Comparison of ENCODE assay signal across 1 cellular context in the genomic region with DNA sequence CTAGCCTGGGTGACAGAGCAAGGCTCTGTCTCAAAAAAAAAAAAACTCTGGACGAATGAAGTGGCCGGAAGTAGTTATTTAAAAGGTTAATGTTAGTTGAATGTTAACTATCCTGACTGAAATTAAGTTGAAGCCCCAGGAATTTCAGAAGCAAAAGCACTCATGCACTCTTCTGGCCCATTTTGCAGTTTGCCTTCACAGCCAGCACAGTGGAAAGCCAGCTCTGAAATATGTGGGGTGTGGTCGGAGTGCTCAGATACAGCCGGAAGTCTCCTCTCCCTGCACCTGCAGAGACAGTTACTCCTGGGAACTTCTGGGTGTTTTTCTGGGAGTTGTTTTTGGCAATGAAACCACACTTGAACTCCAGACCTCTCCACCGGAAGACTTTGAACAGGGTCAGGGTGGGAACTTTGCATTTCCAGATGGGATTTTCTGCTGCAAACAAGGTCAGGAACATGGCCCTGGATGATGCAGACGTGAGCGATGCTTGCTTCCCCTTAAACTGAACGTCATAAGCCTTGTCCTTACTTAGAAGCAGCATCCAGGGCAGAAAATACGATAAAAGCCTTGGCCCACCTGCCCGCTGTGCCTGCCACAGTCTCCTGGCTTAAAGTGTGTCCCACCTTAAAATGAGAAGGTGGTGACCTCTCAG.
TF ChIP-seq lines count a peak whose summit lies in the region.

No MANE protein-coding gene starts in this region.

TF ChIP-seq in GM23338, 12 proteins besides CTCF, POLR2A, EP300 and RAD21 (continued from another document):
- TF ChIP-seq ZNF462 (CRISPR knock-in tag; IDR thresholded peaks at IDR 0.05) = no peak
- no peak for TF ChIP-seq EZH2 (IDR thresholded peaks at IDR 0.05; ENCODE audit: low read depth, unreplicated experiment)
